Comparison of ENCODE assay signal across 24 cellular contexts in the genomic region with DNA sequence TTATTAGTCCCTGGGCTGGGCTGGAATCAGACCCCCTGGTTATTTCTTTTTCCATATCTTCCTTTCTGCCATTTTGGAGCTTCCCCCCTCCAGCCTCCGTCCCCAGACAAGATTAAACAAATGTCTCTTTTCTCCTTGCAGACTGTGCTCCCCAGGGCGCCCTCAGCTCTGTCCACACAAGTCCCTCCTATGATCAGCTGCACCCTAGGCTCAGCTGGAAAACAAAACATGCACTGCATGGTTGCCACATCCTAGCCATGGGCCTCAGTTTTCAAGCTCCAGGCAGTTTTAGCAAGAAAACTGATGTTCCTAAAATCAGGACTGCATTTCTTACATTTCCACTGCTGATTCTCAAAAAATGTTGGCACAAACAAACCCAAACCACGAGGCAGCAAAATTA.
"Had no signal": no experiment of that assay in that cellular context is flagged by ENCODE, and none has a peak within 500 bp of the region (broad histone marks: within the 10 kb centered on the region; RNA-seq: fewer than 3 reads in every experiment).

No MANE protein-coding gene starts in this region.

- H3K27me3 ChIP-seq: brain microvascular endothelial cell, cardiac muscle cell, SJSA1 had no signal

- H3K36me3 Mint-ChIP-seq: activated naive CD8-positive, alpha-beta T cell had no signal

- H3K9me3 ChIP-seq: SJSA1 had no signal

- DNase-seq: activated CD4-positive, alpha-beta T cell treated with anti-CD3 and anti-CD28 coated beads for 1 hour; activated CD4-positive, alpha-beta T cell treated with anti-CD3 and anti-CD28 coated beads, Interleukin-2, amount 10 ng/mL, durations not matched to agents 24 days and 14 days; activated CD4-positive, alpha-beta T cell treated with anti-CD3 and anti-CD28 coated beads, Interleukin-2, amount 50 U/mL, for 48 hours; activated gamma-delta T cell; activated naive CD4-positive, alpha-beta T cell treated with anti-CD3 and anti-CD28 coated beads for 36 hours; activated T-cell treated with anti-CD3 and anti-CD28 coated beads for 4 hours; activated T-cell treated with anti-CD3 and anti-CD28 coated beads, Interleukin-2, amount 50 U/mL, for 48 hours; brain microvascular endothelial cell; Karpas-422; MM.1S; NCI-H1105; NCI-H1436; NCI-H187 treated with DMSO at 0.1 percent for 48 hours; NCI-H2107; NCI-H2171 treated with DMSO at 0.1 percent for 48 hours; NCI-H226; NCI-H510A treated with DMSO at 0.1 percent for 48 hours; SHP77; SW 1271 had no signal

- ATAC-seq: activated T-helper 17 cell treated with anti-CD3 and anti-CD28 coated beads, Interleukin-2, amount 50 U/mL, for 72 hours; SK-N-SH treated with all-trans-retinoic acid at 6 μM for 48 hours had no signal

- H3K4me3 Mint-ChIP-seq: activated CD4-positive, alpha-beta T cell treated with anti-CD3 and anti-CD28 coated beads, Interleukin-2, amount 10 ng/mL, durations not matched to agents 24 days and 14 days; activated naive CD4-positive, alpha-beta T cell treated with anti-CD3 and anti-CD28 coated beads for 36 hours; activated naive CD8-positive, alpha-beta T cell; activated T-helper 17 cell treated with anti-CD3 and anti-CD28 coated beads, Interleukin-2, amount 50 U/mL, for 72 hours had no signal

- H3K36me3 ChIP-seq: brain microvascular endothelial cell, cardiac muscle cell, SJSA1 had no signal

- H3K4me1 ChIP-seq: SJSA1 had no signal

- H3K4me3 ChIP-seq: cardiac muscle cell, SJSA1 had no signal

- H3K9me3 Mint-ChIP-seq: activated CD4-positive, alpha-beta T cell treated with anti-CD3 and anti-CD28 coated beads, Interleukin-2, amount 10 ng/mL, durations not matched to agents 24 days and 14 days; activated naive CD4-positive, alpha-beta T cell treated with anti-CD3 and anti-CD28 coated beads for 36 hours; activated T-helper 17 cell treated with anti-CD3 and anti-CD28 coated beads, Interleukin-2, amount 50 U/mL, for 72 hours had no signal

- H3K27ac ChIP-seq: brain microvascular endothelial cell, cardiac muscle cell, SJSA1 had no signal

- H3K4me1 Mint-ChIP-seq: activated CD4-positive, alpha-beta T cell treated with anti-CD3 and anti-CD28 coated beads, Interleukin-2, amount 10 ng/mL, durations not matched to agents 24 days and 14 days; activated T-helper 17 cell treated with anti-CD3 and anti-CD28 coated beads, Interleukin-2, amount 50 U/mL, for 72 hours had no signal

- H3K27ac Mint-ChIP-seq: activated CD4-positive, alpha-beta T cell treated with anti-CD3 and anti-CD28 coated beads, Interleukin-2, amount 10 ng/mL, durations not matched to agents 24 days and 14 days; activated naive CD4-positive, alpha-beta T cell treated with anti-CD3 and anti-CD28 coated beads for 36 hours; activated naive CD8-positive, alpha-beta T cell; activated T-helper 17 cell treated with anti-CD3 and anti-CD28 coated beads, Interleukin-2, amount 50 U/mL, for 72 hours had no signal
